In the genomic region with DNA sequence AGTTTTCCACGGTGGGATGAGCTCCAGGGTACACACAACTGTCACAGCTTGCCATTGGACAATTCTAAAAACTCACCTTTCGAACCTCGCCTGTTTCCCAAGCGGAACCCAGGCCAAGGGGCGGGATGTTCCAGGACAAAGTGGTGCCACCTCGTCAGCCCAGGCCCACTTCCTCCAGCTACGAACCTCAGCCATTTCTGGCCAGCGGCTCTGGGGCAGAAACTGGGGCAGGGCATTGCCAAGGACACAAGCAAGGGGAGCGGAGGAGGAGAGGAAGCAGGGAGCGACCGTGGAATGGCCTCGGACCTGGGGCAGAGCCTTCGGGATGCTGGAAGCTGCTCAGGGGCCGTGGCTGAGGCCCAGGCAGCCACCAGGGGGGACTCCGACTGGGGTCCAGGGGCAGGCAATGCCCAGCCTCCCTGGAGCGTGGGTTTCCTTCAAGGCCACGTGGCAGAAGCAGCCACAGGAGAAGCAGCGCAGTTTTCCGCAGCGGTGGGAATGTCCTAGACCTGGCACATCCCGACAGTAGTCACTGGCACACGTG, we compare ENCODE assay signal across 20 cellular contexts. TPM values are rescaled to one million over a fixed set of nuclear protein-coding genes. Genes with fewer than 3 reads are reported as not detected.
DNase-seq lines count a peak whose midpoint lies in the region; ATAC-seq, FAIRE-seq and TF ChIP-seq lines count a peak whose summit lies in the region.
"Had no signal": no experiment of that assay in that cellular context is flagged by ENCODE, and none has a peak within 500 bp of the region (broad histone marks: within the 10 kb centered on the region; RNA-seq: fewer than 3 reads in every experiment).

No MANE protein-coding gene starts in this region.

- H4K8ac ChIP-seq in trophoblast cell (ENCODE audit: low read depth, low read length) = no peak overlapping the region

- H3K4me3 Mint-ChIP-seq in astrocyte (ENCODE audit: unreplicated experiment) = no peak overlapping the region
- H3K4me3 Mint-ChIP-seq: CD4-positive, alpha-beta memory T cell; GM23338 had no signal

- no peak overlapping the region for H3K4ac ChIP-seq in trophoblast cell (ENCODE audit: low read depth, low read length)

- H3K36me3 ChIP-seq in GM23248 (ENCODE audit: low read depth) (no peaks in the 10 kb centered on the region), astrocyte (ENCODE audit: insufficient read depth, low read length) (no peaks in the 10 kb centered on the region), liver (ENCODE audit: control insufficient read depth in 4 of 4, insufficient read depth in 3 of 4, low read depth in 1 of 4, low read length in 3 of 4) (peaks cover 2 to 12% (median 8%) of the 10 kb centered on the region in 4 donors), trophoblast cell (ENCODE audit: control insufficient read depth in 1 of 2, insufficient read depth in 2 of 2, low read length in 2 of 2) (no peaks in the 10 kb centered on the region)

- FAIRE-seq in astrocyte (lab: Jason Lieb, UNC) = no peak
- FAIRE-seq: A204.1 had no signal

- H3K79me2 ChIP-seq in GM23248 (ENCODE audit: insufficient read depth) (no peaks in the 10 kb centered on the region), astrocyte (ENCODE audit: insufficient read depth, low read length) (no peaks in the 10 kb centered on the region), trophoblast cell (ENCODE audit: control insufficient read depth, insufficient read depth, low read length, poor library complexity) (no peaks in the 10 kb centered on the region)

- DNase-seq in GM23248 (no peak), astrocyte (ENCODE audit: low read depth) (no peak), trophoblast cell (no peak), NCI-H2171 (lab: John Stamatoyannopoulos, UW) (no peak), DMS79 (lab: John Stamatoyannopoulos, UW) (no peak), left ventricle myocardium superior (no peak)
- DNase-seq: CD4-positive, alpha-beta memory T cell; DMS153; GF-D8; KG1; MV-4-11; NCI-H1694 treated with DMSO at 0.1 percent for 48 hours; NCI-H510A treated with DMSO at 0.1 percent for 48 hours; NCI-H774; SHP77 treated with DMSO at 0.1 percent for 48 hours had no signal

- no peak overlapping the region for H3K27ac Mint-ChIP-seq in astrocyte (ENCODE audit: unreplicated experiment)
- H3K27ac Mint-ChIP-seq: GM23338 had no signal

- WGBS in GM23248 (ENCODE audit: low coverage in 1 of 2, low lambda C conversion rate in 2 of 2, missing lambda C conversion rate in 2 of 2), 2 experiments = 66 to 68% methylated on average over 18 to 22 of the region's 22 CpGs
- 35% methylated on average over 22 of the region's 22 CpGs for WGBS in liver
- no CpG with 5 or more reads among the region's 22 CpGs for WGBS in trophoblast cell (ENCODE audit: extremely low coverage, insufficient coverage, insufficient read length)

- ATAC-seq in GM21360 (IDR thresholded peaks at IDR 0.05; ENCODE audit: unreplicated experiment) = no peak
- ATAC-seq in left ventricle myocardium superior = no peak
- ATAC-seq: GM23338, HCT116 had no signal

- no peak overlapping the region for H2BK5ac ChIP-seq in trophoblast cell (ENCODE audit: low read depth, low read length, poor library complexity)

- in situ Hi-C loops in GM23248 (cut with MboI) = no loop called here

- H3K23ac ChIP-seq in trophoblast cell (ENCODE audit: low read length) = no peak overlapping the region

- H3K9me2 ChIP-seq in GM23248 (ENCODE audit: insufficient read depth) = no peaks in the 10 kb centered on the region

- peaks cover 8% of the 10 kb centered on the region; the same call in 1 of the 2 replicates for H3F3A ChIP-seq in GM23248 (ENCODE audit: insufficient read depth)

- no peak overlapping the region for H3K27ac ChIP-seq in GM23248
- no peak overlapping the region for H3K27ac ChIP-seq in astrocyte (ENCODE audit: low read depth, low read length)
- peak overlapping the region; percentile 97 to 98 for H3K27ac ChIP-seq in liver (ENCODE audit: low read depth in 1 of 2, low read length in 2 of 2)
- no peak overlapping the region for H3K27ac ChIP-seq in trophoblast cell (ENCODE audit: low read depth, low read length)

- H3K27me3 ChIP-seq in GM23248 (replicated peaks; ENCODE audit: insufficient read depth) (no peaks in the 10 kb centered on the region), astrocyte (ENCODE audit: insufficient read depth, low read length) (no peaks in the 10 kb centered on the region), liver (ENCODE audit: control insufficient read depth in 4 of 4, insufficient read depth in 4 of 4, low read length in 3 of 4) (no peaks in the 10 kb centered on the region), trophoblast cell (ENCODE audit: insufficient read depth, low read length) (no peaks in the 10 kb centered on the region)

- no peak overlapping the region for H3K4me3 ChIP-seq in GM23248
- no peak overlapping the region for H3K4me3 ChIP-seq in astrocyte (ENCODE audit: insufficient read depth, low read depth, low read length)
- H3K4me3 ChIP-seq in liver (ENCODE audit: low read depth in 1 of 3, low read length in 3 of 3) = peak overlapping the region; percentile 61 to 89 (median 78)
- H3K4me3 ChIP-seq in trophoblast cell (ENCODE audit: low read depth, low read length) = no peak overlapping the region
- H3K4me3 ChIP-seq: GM23338 had no signal

- H3K4me2 ChIP-seq in GM23248 (ENCODE audit: unreplicated experiment) = peak overlapping the region; percentile 21
- H3K4me2 ChIP-seq in astrocyte (ENCODE audit: low read length) = no peak overlapping the region
- no peak overlapping the region for H3K4me2 ChIP-seq in trophoblast cell (ENCODE audit: low read length)
- H3K4me2 ChIP-seq: GM23338 had no signal

- peak; percentile 23 to 67 for TF ChIP-seq RAD21 in liver (IDR thresholded peaks at IDR 0.05)

- no peaks in the 10 kb centered on the region for H4K20me1 ChIP-seq in GM23248 (ENCODE audit: insufficient read depth)
- H4K20me1 ChIP-seq in astrocyte (ENCODE audit: insufficient read depth, low read length) = no peaks in the 10 kb centered on the region

- no peak overlapping the region for H2AK5ac ChIP-seq in trophoblast cell (ENCODE audit: low read length)

- H3K9me3 ChIP-seq in GM23248 (ENCODE audit: low read depth) (no peaks in the 10 kb centered on the region), astrocyte (ENCODE audit: insufficient read depth, low read depth, low read length) (no peaks in the 10 kb centered on the region), liver (ENCODE audit: control insufficient read depth in 4 of 4, low read length in 3 of 4) (no peaks in the 10 kb centered on the region), trophoblast cell (ENCODE audit: insufficient read depth, low read depth, low read length) (peaks cover 2% of the 10 kb centered on the region)

- peaks cover 3% of the 10 kb centered on the region for H3K9me3 Mint-ChIP-seq in astrocyte (ENCODE audit: unreplicated experiment)
- H3K9me3 Mint-ChIP-seq: CD4-positive, alpha-beta memory T cell; GM23338 had no signal

- H3K4me1 ChIP-seq in GM23248 (ENCODE audit: insufficient read depth) (peaks cover 23% of the 10 kb centered on the region), astrocyte (ENCODE audit: insufficient read depth, low read length) (peaks cover 18% of the 10 kb centered on the region), liver (ENCODE audit: control insufficient read depth in 4 of 4, insufficient read depth in 4 of 4, low read length in 3 of 4) (peaks cover 4 to 44% (median 19%) of the 10 kb centered on the region in 4 donors), trophoblast cell (ENCODE audit: control insufficient read depth in 1 of 2, insufficient read depth in 2 of 2, low read length in 2 of 2) (peaks cover 0 to 2% of the 10 kb centered on the region in 2 experiments)

- no peak overlapping the region for H4K91ac ChIP-seq in trophoblast cell (ENCODE audit: low read depth, low read length)

- H2BK12ac ChIP-seq in trophoblast cell (ENCODE audit: low read length) = peak overlapping the region; percentile 32

- peaks cover 31% of the 10 kb centered on the region for H3K27me3 Mint-ChIP-seq in astrocyte (ENCODE audit: low read depth, unreplicated experiment)

- no peak overlapping the region for H2BK120ac ChIP-seq in trophoblast cell (ENCODE audit: insufficient read depth, low read length, poor library complexity)

- peaks cover 7% of the 10 kb centered on the region for H3K4me1 Mint-ChIP-seq in astrocyte (ENCODE audit: low read depth, unreplicated experiment)
- H3K4me1 Mint-ChIP-seq: GM23338 had no signal

- no peaks in the 10 kb centered on the region for H3K36me3 Mint-ChIP-seq in astrocyte (ENCODE audit: low read depth, unreplicated experiment)
- H3K36me3 Mint-ChIP-seq: CD4-positive, alpha-beta memory T cell had no signal

- no peak overlapping the region for H2AFZ ChIP-seq in GM23248
- H2AFZ ChIP-seq in astrocyte (ENCODE audit: low read depth, low read length) = peak overlapping the region; percentile 45
- H2AFZ ChIP-seq in trophoblast cell (ENCODE audit: insufficient read depth, low read length, poor library complexity) = no peak overlapping the region
- H2AFZ ChIP-seq: GM23338 had no signal

- TF ChIP-seq CTCF in astrocyte (IDR thresholded peaks at IDR 0.05; ENCODE audit: insufficient read depth, low read depth, low read length) (no peak), liver (IDR thresholded peaks at IDR 0.05; ENCODE audit: low read depth, low read length, missing input control) (no peak)

- H3K18ac ChIP-seq in trophoblast cell (ENCODE audit: low read length) = no peak overlapping the region

- H3K9ac ChIP-seq in GM23248 = no peak overlapping the region
- H3K9ac ChIP-seq in astrocyte (ENCODE audit: low read length) = no peak overlapping the region
- H3K9ac ChIP-seq in liver (ENCODE audit: low read depth in 1 of 2, low read length in 2 of 2) = peak overlapping the region; percentile 93 to 94
- no peak overlapping the region for H3K9ac ChIP-seq in trophoblast cell (ENCODE audit: low read length)

- H3K14ac ChIP-seq in trophoblast cell (ENCODE audit: low read length) = no peak overlapping the region

- H4K12ac ChIP-seq in trophoblast cell (ENCODE audit: low read depth, low read length) = no peak overlapping the region

- intact Hi-C loops in left ventricle myocardium superior (cut with micrococcal nuclease) = no loop called here

- H3K79me1 ChIP-seq in trophoblast cell (ENCODE audit: low read length) = no peaks in the 10 kb centered on the region

TF ChIP-seq in liver, 16 proteins besides CTCF, POLR2A, EP300 and RAD21 (continues in another document):
- TF ChIP-seq, protein P1, sequence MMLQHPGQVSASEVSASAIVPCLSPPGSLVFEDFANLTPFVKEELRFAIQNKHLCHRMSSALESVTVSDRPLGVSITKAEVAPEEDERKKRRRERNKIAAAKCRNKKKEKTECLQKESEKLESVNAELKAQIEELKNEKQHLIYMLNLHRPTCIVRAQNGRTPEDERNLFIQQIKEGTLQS (IDR thresholded peaks at IDR 0.05) = no peak
- peak; percentile 96 for TF ChIP-seq TAF1 (conservative IDR thresholded peaks at IDR 0.05)
- peak; percentile 96 to 97 for TF ChIP-seq RXRA (IDR thresholded peaks at IDR 0.05)
- peak; percentile 41 for TF ChIP-seq FOXA1 (IDR thresholded peaks at IDR 0.05)
- peak in 1 of 2 donors; percentile 48 for TF ChIP-seq EGR1 (IDR thresholded peaks at IDR 0.05; ENCODE audit: low read depth in 2 of 2)

RNA-seq across cellular contexts. Expression of a gene that starts 44.6 kb away (rescaled TPM):
- 40.3 and 45.3 TPM in 2 replicates for total RNA-seq in GM23248 (2014; rRNA removed; shearing (Covaris generic))
- polyA plus RNA-seq in GM23248 (2016; fragmentation: Nextera tagmentation; extraction: Ambion mirVana) = 30.7 and 34.4 TPM in 2 replicates
- total RNA-seq in astrocyte = 37.7 and 55.7 TPM in 2 replicates
- 100 to 1,000 TPM; 118 to 204 TPM for total RNA-seq in liver
- 100 to 1,000 TPM; 182 to 219 TPM for polyA plus RNA-seq in liver
- polyA plus RNA-seq in trophoblast cell (2013) = 182 and 192 TPM in 2 replicates
- total RNA-seq in left ventricle myocardium superior = 8.7 TPM

Comparison
In these comparisons a context has a peak if more than half of its experiments do, and no peak if none do; other contexts are left out.
1. H3K27ac ChIP-seq: peak in liver (2 of 2); none in GM23248 (single experiment), astrocyte (single experiment) and trophoblast cell (single experiment).
2. H3K4me3 ChIP-seq: peak in liver (3 of 3); none in GM23248 (single experiment), astrocyte (single experiment) and trophoblast cell (single experiment).
3. H3K9ac ChIP-seq: peak in liver (2 of 2); none in GM23248 (single experiment), astrocyte (single experiment) and trophoblast cell (single experiment).